2 cellular contexts compared by ENCODE assay signal in genomic region chr7:67950321-67951083, GRCh38.
TF ChIP-seq lines count a peak whose summit lies in the region.

No MANE protein-coding gene starts in this region.

TF ChIP-seq in K562, 482 proteins besides CTCF, POLR2A, EP300 and RAD21 (continued from another document):
- TF ChIP-seq ELK1 (CRISPR knock-in tag; IDR thresholded peaks at IDR 0.05): no peak

TF ChIP-seq in HepG2, 621 proteins besides CTCF, POLR2A, EP300 and RAD21 (continued from another document):
- TF ChIP-seq ZHX2 (IDR thresholded peaks at IDR 0.05; ENCODE audit: low read depth): no peak
- TF ChIP-seq ZHX2 (CRISPR knock-in tag; IDR thresholded peaks at IDR 0.05; ENCODE audit: borderline replicate concordance): no peak
- TF ChIP-seq SIN3A (IDR thresholded peaks at IDR 0.05; ENCODE audit: borderline replicate concordance, low read depth, low read length): no peak
